8 cellular contexts compared by ENCODE assay signal in genomic region chr18:47526147-47526546, GRCh38.
"Had no signal": no experiment of that assay in that cellular context is flagged by ENCODE, and none has a peak within 500 bp of the region (broad histone marks: within the 10 kb centered on the region; RNA-seq: fewer than 3 reads in every experiment).

No MANE protein-coding gene starts in this region.

- H3K4me1 Mint-ChIP-seq: IgD-negative memory B cell had no signal

- H3K27ac Mint-ChIP-seq: HFFc6, IgD-negative memory B cell had no signal

- H3K36me3 ChIP-seq: HAP-1 had no signal

- H3K9me3 ChIP-seq: HAP-1 had no signal

- DNase-seq: GOT3, HFFc6, KBM-7 had no signal

- H3K4me3 Mint-ChIP-seq: HFFc6, IgD-negative memory B cell had no signal

- H3K4me3 ChIP-seq: HAP-1 had no signal

- H3K4me1 ChIP-seq: HAP-1 had no signal

- H3K27ac ChIP-seq: HL-60 had no signal

- ATAC-seq: HCT116, HepG2 had no signal
